Comparison of ENCODE assay signal across 2 cellular contexts in genomic region chr19:38808741-38809140, GRCh38.
TF ChIP-seq lines count a peak whose summit lies in the region.

No MANE protein-coding gene starts in this region.

TF ChIP-seq in H1, 55 proteins besides CTCF, POLR2A, EP300 and RAD21:
- TF ChIP-seq, protein P1, sequence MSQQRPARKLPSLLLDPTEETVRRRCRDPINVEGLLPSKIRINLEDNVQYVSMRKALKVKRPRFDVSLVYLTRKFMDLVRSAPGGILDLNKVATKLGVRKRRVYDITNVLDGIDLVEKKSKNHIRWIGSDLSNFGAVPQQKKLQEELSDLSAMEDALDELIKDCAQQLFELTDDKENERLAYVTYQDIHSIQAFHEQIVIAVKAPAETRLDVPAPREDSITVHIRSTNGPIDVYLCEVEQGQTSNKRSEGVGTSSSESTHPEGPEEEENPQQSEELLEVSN (IDR thresholded peaks at IDR 0.05): no peak
- TF ChIP-seq EGR1 (IDR thresholded peaks at IDR 0.05; ENCODE audit: borderline replicate concordance, low read depth, low read length) (no peak), NANOG (IDR thresholded peaks at IDR 0.05; ENCODE audit: insufficient read depth, low read depth, low read length, poor library complexity, severe bottlenecking) (no peak), SUZ12 (IDR thresholded peaks at IDR 0.05; ENCODE audit: low read length) (no peak), ATF2 (IDR thresholded peaks at IDR 0.05; ENCODE audit: low read length) (no peak), SIN3A (conservative IDR thresholded peaks at IDR 0.05 in 1 of 2, IDR thresholded peaks at IDR 0.05 in 1 of 2; ENCODE audit: low read depth in 1 of 2, low read length in 2 of 2) (no peak), ASH2L (IDR thresholded peaks at IDR 0.05; ENCODE audit: low read length) (no peak), CEBPB (IDR thresholded peaks at IDR 0.05; ENCODE audit: low read depth, low read length) (no peak)
- TF ChIP-seq, protein P2, sequence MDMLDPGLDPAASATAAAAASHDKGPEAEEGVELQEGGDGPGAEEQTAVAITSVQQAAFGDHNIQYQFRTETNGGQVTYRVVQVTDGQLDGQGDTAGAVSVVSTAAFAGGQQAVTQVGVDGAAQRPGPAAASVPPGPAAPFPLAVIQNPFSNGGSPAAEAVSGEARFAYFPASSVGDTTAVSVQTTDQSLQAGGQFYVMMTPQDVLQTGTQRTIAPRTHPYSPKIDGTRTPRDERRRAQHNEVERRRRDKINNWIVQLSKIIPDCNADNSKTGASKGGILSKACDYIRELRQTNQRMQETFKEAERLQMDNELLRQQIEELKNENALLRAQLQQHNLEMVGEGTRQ (IDR thresholded peaks at IDR 0.05; ENCODE audit: low read length): no peak
TF ChIP-seq in H1: peak in this region for 0.

TF ChIP-seq in GM12891, 5 proteins besides CTCF, POLR2A, EP300 and RAD21:
- TF ChIP-seq POU2F2 (IDR thresholded peaks at IDR 0.05; ENCODE audit: low read depth, low read length) (no peak), SPI1 (IDR thresholded peaks at IDR 0.05; ENCODE audit: low read depth, low read length) (no peak), PAX5 (IDR thresholded peaks at IDR 0.05; ENCODE audit: insufficient read depth, low read length, severe bottlenecking) (no peak), TAF1 (IDR thresholded peaks at IDR 0.05; ENCODE audit: low read depth, low read length) (no peak)
